ENCODE assay signal across 8 cellular contexts in the genomic region with DNA sequence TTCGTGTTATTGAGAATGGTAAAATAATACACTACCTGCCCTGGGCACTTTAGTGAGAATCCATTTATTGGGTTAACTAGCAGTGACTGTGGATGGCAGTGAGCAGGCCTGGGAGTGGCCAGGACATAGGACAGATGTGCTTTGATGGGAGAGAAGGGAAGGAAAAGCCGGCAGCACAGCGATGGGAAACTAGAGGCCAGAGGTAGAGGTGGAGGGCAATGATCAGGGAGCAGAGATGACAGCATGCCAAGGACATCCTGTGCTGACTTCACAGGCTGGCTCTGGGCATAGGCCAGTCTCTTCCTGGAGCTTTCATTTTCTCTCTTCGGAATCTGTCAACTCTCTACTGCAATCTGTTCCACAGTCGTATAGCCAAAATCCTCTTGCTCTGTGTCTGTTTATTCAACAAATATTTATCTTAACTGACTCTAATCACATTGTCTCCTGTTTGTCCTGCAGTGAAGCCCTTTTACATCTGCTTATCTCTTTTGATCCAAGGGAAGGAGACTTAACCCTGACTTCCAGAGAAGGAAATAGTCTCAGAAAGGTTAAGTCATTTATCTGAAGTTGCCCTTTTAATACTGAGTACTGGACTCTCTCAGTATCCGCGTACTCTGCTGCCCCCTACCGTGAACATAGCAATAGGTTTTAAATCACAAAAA. TPM values are rescaled to one million over a fixed set of nuclear protein-coding genes. Genes with fewer than 3 reads are reported as not detected.
DNase-seq lines count a peak whose midpoint lies in the region; ATAC-seq, FAIRE-seq and TF ChIP-seq lines count a peak whose summit lies in the region.

No MANE protein-coding gene starts in this region.

- H3K36me3 Mint-ChIP-seq in activated T-cell treated with anti-CD3 and anti-CD28 coated beads, Interleukin-2, amount 50 U/mL, for 72 hours (ENCODE audit: insufficient read depth in 2 of 2): no peaks in the 10 kb centered on the region
- no peaks in the 10 kb centered on the region for H3K36me3 Mint-ChIP-seq in natural killer cell treated with Interleukin-12 subunit alpha and Interleukin-12 subunit beta and Interleukin-15 and Interleukin-18, amount 100 ng/mL, for 72 hours
- H3K36me3 Mint-ChIP-seq in stimulated activated effector memory CD8-positive, alpha-beta T cell treated with anti-CD3 and anti-CD28 coated beads, Interleukin-12 subunit alpha, Interleukin-12 subunit beta, amount 100 ng/mL, for 72 hours: no peaks in the 10 kb centered on the region

- no peaks in the 10 kb centered on the region for H3K4me1 Mint-ChIP-seq in activated T-cell treated with anti-CD3 and anti-CD28 coated beads, Interleukin-2, amount 50 U/mL, for 72 hours (ENCODE audit: low read depth)
- no peaks in the 10 kb centered on the region for H3K4me1 Mint-ChIP-seq in natural killer cell treated with Interleukin-12 subunit alpha and Interleukin-12 subunit beta and Interleukin-15 and Interleukin-18, amount 100 ng/mL, for 72 hours (ENCODE audit: low read depth in 2 of 2)
- no peaks in the 10 kb centered on the region for H3K4me1 Mint-ChIP-seq in stimulated activated effector memory CD8-positive, alpha-beta T cell treated with anti-CD3 and anti-CD28 coated beads, Interleukin-12 subunit alpha, Interleukin-12 subunit beta, amount 100 ng/mL, for 72 hours

- peaks cover 2% of the 10 kb centered on the region for H3K4me1 ChIP-seq in fibroblast of lung (ENCODE audit: control insufficient read depth, extremely low read depth, insufficient read depth, low read length)

- H4K20me1 ChIP-seq in fibroblast of lung (ENCODE audit: control insufficient read depth, extremely low read depth, insufficient read depth, low read length): no peaks in the 10 kb centered on the region

- TF ChIP-seq CTCF in fibroblast of lung (conservative IDR thresholded peaks at IDR 0.05 in 1 of 2, IDR thresholded peaks at IDR 0.05 in 1 of 2; ENCODE audit: low read depth in 1 of 2, low read length in 2 of 2): peak; percentile 76 to 78

- H2AFZ ChIP-seq in fibroblast of lung (ENCODE audit: low read length): peak overlapping the region; percentile 94

- peak overlapping the region; percentile 26 to 47 (median 31) for H3K4me3 ChIP-seq in fibroblast of lung (replicated peaks in 1 of 4; ENCODE audit: control extremely low read depth in 1 of 4, insufficient read depth in 1 of 4, low read depth in 3 of 4, low read length in 4 of 4)

- peak; percentile 75 for FAIRE-seq in RCC 7860 (lab: Jason Lieb, UNC)

- no peaks in the 10 kb centered on the region for H3K9me3 Mint-ChIP-seq in activated T-cell treated with anti-CD3 and anti-CD28 coated beads, Interleukin-2, amount 50 U/mL, for 72 hours
- H3K9me3 Mint-ChIP-seq in natural killer cell treated with Interleukin-12 subunit alpha and Interleukin-12 subunit beta and Interleukin-15 and Interleukin-18, amount 100 ng/mL, for 72 hours: no peaks in the 10 kb centered on the region
- H3K9me3 Mint-ChIP-seq in stimulated activated effector memory CD8-positive, alpha-beta T cell treated with anti-CD3 and anti-CD28 coated beads, Interleukin-12 subunit alpha, Interleukin-12 subunit beta, amount 100 ng/mL, for 72 hours: peaks cover 4% of the 10 kb centered on the region

- H3K36me3 ChIP-seq in fibroblast of lung (ENCODE audit: control insufficient read depth, insufficient read depth, low read length): no peaks in the 10 kb centered on the region

- no peak overlapping the region for H3K9ac ChIP-seq in fibroblast of lung (ENCODE audit: insufficient read depth, low read length)

- H3K4me2 ChIP-seq in fibroblast of lung (ENCODE audit: extremely low read depth, insufficient read depth, low read length): peak overlapping the region; percentile 91

- ATAC-seq in activated T-cell treated with anti-CD3 and anti-CD28 coated beads, Interleukin-2, amount 50 U/mL, for 72 hours (replicated peaks in 1 of 2): peak; percentile 83
- ATAC-seq in natural killer cell treated with Interleukin-12 subunit alpha and Interleukin-12 subunit beta and Interleukin-15 and Interleukin-18, amount 100 ng/mL, for 72 hours: peak; percentile 80 to 84
- ATAC-seq in stimulated activated effector memory CD8-positive, alpha-beta T cell treated with anti-CD3 and anti-CD28 coated beads, Interleukin-12 subunit alpha, Interleukin-12 subunit beta, amount 100 ng/mL, for 72 hours: peak; percentile 87
- no peak for ATAC-seq in HG03571 (IDR thresholded peaks at IDR 0.05; ENCODE audit: unreplicated experiment)

- DNase-seq in COR-L47 (lab: John Stamatoyannopoulos, UW) (peak; percentile 80), KG1 (lab: John Stamatoyannopoulos, UW) (peak; percentile 74), RCC 7860 (ENCODE audit: low spot score) (peak; percentile 78), fibroblast of lung (ENCODE audit: low read depth in 2 of 2) (peak; percentile 57 to 84)
- peak; percentile 76 to 79 for DNase-seq in activated T-cell treated with anti-CD3 and anti-CD28 coated beads, Interleukin-2, amount 50 U/mL, for 72 hours
- DNase-seq in natural killer cell treated with Interleukin-12 subunit alpha and Interleukin-12 subunit beta and Interleukin-15 and Interleukin-18, amount 100 ng/mL, for 72 hours (ENCODE audit: low spot score): peak; percentile 85
- peak; percentile 61 to 86 for DNase-seq in stimulated activated effector memory CD8-positive, alpha-beta T cell treated with anti-CD3 and anti-CD28 coated beads, Interleukin-12 subunit alpha, Interleukin-12 subunit beta, amount 100 ng/mL, for 72 hours (ENCODE audit: low spot score in 2 of 2)

- H3K9me3 ChIP-seq in fibroblast of lung (ENCODE audit: control insufficient read depth, insufficient read depth, low read depth, low read length): no peaks in the 10 kb centered on the region

- H3K27ac Mint-ChIP-seq in activated T-cell treated with anti-CD3 and anti-CD28 coated beads, Interleukin-2, amount 50 U/mL, for 72 hours: no peak overlapping the region
- H3K27ac Mint-ChIP-seq in natural killer cell treated with Interleukin-12 subunit alpha and Interleukin-12 subunit beta and Interleukin-15 and Interleukin-18, amount 100 ng/mL, for 72 hours: no peak overlapping the region
- H3K27ac Mint-ChIP-seq in stimulated activated effector memory CD8-positive, alpha-beta T cell treated with anti-CD3 and anti-CD28 coated beads, Interleukin-12 subunit alpha, Interleukin-12 subunit beta, amount 100 ng/mL, for 72 hours: no peak overlapping the region

- H3K4me3 Mint-ChIP-seq in activated T-cell treated with anti-CD3 and anti-CD28 coated beads, Interleukin-2, amount 50 U/mL, for 72 hours: no peak overlapping the region
- no peak overlapping the region for H3K4me3 Mint-ChIP-seq in natural killer cell treated with Interleukin-12 subunit alpha and Interleukin-12 subunit beta and Interleukin-15 and Interleukin-18, amount 100 ng/mL, for 72 hours
- H3K4me3 Mint-ChIP-seq in stimulated activated effector memory CD8-positive, alpha-beta T cell treated with anti-CD3 and anti-CD28 coated beads, Interleukin-12 subunit alpha, Interleukin-12 subunit beta, amount 100 ng/mL, for 72 hours: no peak overlapping the region

- H3K27ac ChIP-seq in fibroblast of lung (ENCODE audit: insufficient read depth, low read length): peak overlapping the region; percentile 36

- H3K27me3 ChIP-seq in fibroblast of lung (ENCODE audit: control insufficient read depth, insufficient read depth, low read length): no peaks in the 10 kb centered on the region

- no peaks in the 10 kb centered on the region for H3K27me3 Mint-ChIP-seq in activated T-cell treated with anti-CD3 and anti-CD28 coated beads, Interleukin-2, amount 50 U/mL, for 72 hours (ENCODE audit: low read depth)
- H3K27me3 Mint-ChIP-seq in natural killer cell treated with Interleukin-12 subunit alpha and Interleukin-12 subunit beta and Interleukin-15 and Interleukin-18, amount 100 ng/mL, for 72 hours: no peaks in the 10 kb centered on the region

- no peaks in the 10 kb centered on the region for H3K79me2 ChIP-seq in fibroblast of lung (ENCODE audit: control insufficient read depth, insufficient read depth, low read length)

RNA-seq across cellular contexts. Expression of a gene that starts 18.4 kb away (rescaled TPM):
- not detected for total RNA-seq in activated T-cell treated with anti-CD3 and anti-CD28 coated beads, Interleukin-2, amount 50 U/mL, for 72 hours
- total RNA-seq in fibroblast of lung: under 0.01 and 0.17 TPM in 2 replicates
- 0.21 and 0.49 TPM in 2 replicates for polyA plus RNA-seq in fibroblast of lung
- 0.33 and 0.59 TPM in 2 replicates for polyA plus RNA-seq in fibroblast of lung (2012)
- polyA minus RNA-seq in fibroblast of lung (ENCODE audit: low replicate concordance): 0.63 and 2.6 TPM in 2 replicates
- not detected for total RNA-seq in natural killer cell treated with Interleukin-12 subunit alpha and Interleukin-12 subunit beta and Interleukin-15 and Interleukin-18, amount 100 ng/mL, for 72 hours

RNA-seq across cellular contexts. Expression of a gene that starts 36.2 kb away (rescaled TPM):
- total RNA-seq in activated T-cell treated with anti-CD3 and anti-CD28 coated beads, Interleukin-2, amount 50 U/mL, for 72 hours: 1 to 10 TPM; 1.1 to 1.7 TPM
- 46.0 and 50.5 TPM in 2 replicates for total RNA-seq in fibroblast of lung
- 24.5 and 33.5 TPM in 2 replicates for polyA plus RNA-seq in fibroblast of lung
- polyA plus RNA-seq in fibroblast of lung (2012): 26.1 and 36.7 TPM in 2 replicates
- polyA minus RNA-seq in fibroblast of lung (ENCODE audit: low replicate concordance): 18.0 and 18.1 TPM in 2 replicates
- total RNA-seq in natural killer cell treated with Interleukin-12 subunit alpha and Interleukin-12 subunit beta and Interleukin-15 and Interleukin-18, amount 100 ng/mL, for 72 hours: 1 to 10 TPM in 1 of 2 donors, under 1 TPM in 1; 0.53 to 2.5 TPM

Comparison
In these comparisons a context has a peak if more than half of its experiments do, and no peak if none do; other contexts are left out.
1. RNA of a gene that starts 36.2 kb away (total RNA-seq): 46.0 to 50.5 TPM in fibroblast of lung; 0.53 to 2.5 TPM in natural killer cell treated with Interleukin-12 subunit alpha and Interleukin-12 subunit beta and Interleukin-15 and Interleukin-18, amount 100 ng/mL, for 72 hours and 1.1 to 1.7 TPM in activated T-cell treated with anti-CD3 and anti-CD28 coated beads, Interleukin-2, amount 50 U/mL, for 72 hours; every median in the first group is over 10 times any median in the second.
2. Peak in every context shown above with its lines, with median percentiles within 50 percentile points of each other: DNase-seq.